Comparison of ENCODE assay signal across 1 cellular context in the genomic region with DNA sequence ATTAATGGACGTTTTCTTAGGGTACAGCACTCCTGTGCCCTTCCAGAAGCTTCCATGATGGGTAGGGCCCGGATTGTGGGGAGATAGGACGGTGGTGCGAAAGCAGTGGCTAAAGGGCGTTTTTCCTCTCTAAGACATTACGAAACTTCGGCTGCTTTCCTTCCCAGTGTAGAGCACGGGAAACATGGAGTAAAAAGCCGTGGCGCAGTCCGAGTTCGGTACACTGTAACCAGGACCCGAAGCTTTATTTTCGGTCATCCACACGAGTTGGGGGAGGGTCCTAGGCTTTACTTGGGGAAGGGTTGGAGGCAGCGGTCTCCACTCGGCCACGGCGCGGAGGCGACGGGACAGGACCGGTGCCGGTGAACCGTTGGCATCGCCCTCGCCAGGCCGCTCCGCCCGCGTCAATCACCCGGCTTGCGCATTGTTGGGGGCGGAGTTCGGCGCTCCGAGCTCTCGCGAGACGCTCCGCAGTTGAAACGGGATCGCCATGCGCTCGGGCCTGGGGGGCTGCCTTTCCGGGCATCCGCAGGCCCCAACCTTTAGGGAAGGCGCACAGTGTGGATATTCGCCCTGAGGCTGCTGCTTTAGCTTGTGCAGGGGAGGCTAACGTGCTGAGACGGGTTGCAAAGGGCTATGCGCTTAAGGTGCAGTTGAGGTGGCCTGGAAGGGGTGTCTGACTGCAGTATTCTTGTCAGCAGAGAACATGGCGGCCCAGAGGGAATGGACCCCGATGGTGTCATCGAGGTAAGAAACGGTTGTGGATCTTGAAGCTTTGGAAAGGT.
TF ChIP-seq lines count a peak whose summit lies in the region.

No MANE protein-coding gene starts in this region.

TF ChIP-seq in A549, 52 proteins besides CTCF, POLR2A, EP300 and RAD21 (continued from another document):
- no peak for TF ChIP-seq RNF2 (IDR thresholded peaks at IDR 0.05; ENCODE audit: borderline replicate concordance, low read depth)
- TF ChIP-seq KDM1A (IDR thresholded peaks at IDR 0.05; ENCODE audit: low read depth) = no peak
- TF ChIP-seq RFX5 (IDR thresholded peaks at IDR 0.05) = no peak
- TF ChIP-seq FOSL2 (IDR thresholded peaks at IDR 0.05) = no peak
- no peak for TF ChIP-seq FOSL2 (CRISPR knock-in tag; IDR thresholded peaks at IDR 0.05)
- TF ChIP-seq SREBF2 (IDR thresholded peaks at IDR 0.05) = no peak
- no peak for TF ChIP-seq NFE2L2 (conservative IDR thresholded peaks at IDR 0.05; ENCODE audit: low read length)
- peak; percentile 45 for TF ChIP-seq PHF8 (IDR thresholded peaks at IDR 0.05; ENCODE audit: borderline replicate concordance, low read depth)
- 0 out of 2 replicates have a peak, but pooled peaks have one; percentile 62 for TF ChIP-seq PBX3 (IDR thresholded peaks at IDR 0.05)
- TF ChIP-seq BCL3 (IDR thresholded peaks at IDR 0.05) = no peak
- no peak for TF ChIP-seq CBX2 (IDR thresholded peaks at IDR 0.05; ENCODE audit: borderline replicate concordance, low read depth)
- no peak for TF ChIP-seq FOSB (CRISPR knock-in tag; IDR thresholded peaks at IDR 0.05)
- TF ChIP-seq CHD4 (IDR thresholded peaks at IDR 0.05; ENCODE audit: borderline replicate concordance) = no peak
- peak; percentile 77 for TF ChIP-seq MAX (IDR thresholded peaks at IDR 0.05)
- no peak for TF ChIP-seq FOXS1 (CRISPR knock-in tag; IDR thresholded peaks at IDR 0.05)
- no peak for TF ChIP-seq MAZ (IDR thresholded peaks at IDR 0.05; ENCODE audit: borderline replicate concordance, low read depth, low read length)
- no peak for TF ChIP-seq JUNB (IDR thresholded peaks at IDR 0.05)
- TF ChIP-seq MAFK (IDR thresholded peaks at IDR 0.05; ENCODE audit: partially characterized antibody) = no peak
- no peak for TF ChIP-seq HOXA7 (CRISPR knock-in tag; IDR thresholded peaks at IDR 0.05)
